10 cellular contexts compared by ENCODE assay signal in genomic region chr9:129945314-129945713, GRCh38.
DNase-seq lines count a peak whose midpoint lies in the region; ATAC-seq and TF ChIP-seq lines count a peak whose summit lies in the region.
"Had no signal": no experiment of that assay in that cellular context is flagged by ENCODE, and none has a peak within 500 bp of the region (broad histone marks: within the 10 kb centered on the region; RNA-seq: fewer than 3 reads in every experiment).

No MANE protein-coding gene starts in this region.

- peaks cover 9% of the 10 kb centered on the region for H3K9me3 Mint-ChIP-seq in activated naive CD8-positive, alpha-beta T cell treated with anti-CD3 and anti-CD28 coated beads, Interleukin-2, amount 10 ng/mL, durations not matched to agents 7 days and 5 days

- no peaks in the 10 kb centered on the region for H3K79me2 ChIP-seq in trophoblast cell (ENCODE audit: control insufficient read depth, insufficient read depth, low read length, poor library complexity)

- H3K4me1 ChIP-seq in mucosa of rectum (ENCODE audit: control insufficient read depth in 2 of 2, insufficient read depth in 2 of 2, low read length in 2 of 2), result peaks cover 3 to 4% of the 10 kb centered on the region in 2 donors
- peaks cover 8% of the 10 kb centered on the region for H3K4me1 ChIP-seq in vagina
- H3K4me1 ChIP-seq in trophoblast cell (ENCODE audit: control insufficient read depth in 1 of 2, insufficient read depth in 2 of 2, low read length in 2 of 2), result no peaks in the 10 kb centered on the region

- H3K36me3 Mint-ChIP-seq in activated naive CD8-positive, alpha-beta T cell treated with anti-CD3 and anti-CD28 coated beads, Interleukin-2, amount 10 ng/mL, durations not matched to agents 7 days and 5 days, result peaks cover 51% of the 10 kb centered on the region

- no peak for TF ChIP-seq CTCF in vagina (IDR thresholded peaks at IDR 0.05)

- POLR2A ChIA-PET in activated naive CD8-positive, alpha-beta T cell treated with anti-CD3 and anti-CD28 coated beads, Interleukin-2, amount 10 ng/mL, durations not matched to agents 7 days and 5 days (lab: Charles Lee), result interaction anchor here (1.0 to 3.0 kb wide), 11 partner anchors 11 to 100 kb away, joined by 3 to 19 read pairs (median 5); no protein-coding TSS in a partner anchor

- no peaks in the 10 kb centered on the region for H3K27me3 Mint-ChIP-seq in activated naive CD8-positive, alpha-beta T cell treated with anti-CD3 and anti-CD28 coated beads, Interleukin-2, amount 10 ng/mL, durations not matched to agents 7 days and 5 days

- H4K8ac ChIP-seq in trophoblast cell (ENCODE audit: low read depth, low read length), result no peak overlapping the region

- no peak overlapping the region for H3K18ac ChIP-seq in trophoblast cell (ENCODE audit: low read length)

- intact Hi-C loops in left cardiac atrium (cut with DNase I) (no loop called here), Right ventricle myocardium superior (cut with DNase I) (no loop called here), vagina (cut with DNase I) (no loop called here)

- H2BK120ac ChIP-seq in trophoblast cell (ENCODE audit: insufficient read depth, low read length, poor library complexity), result no peak overlapping the region

- DNase-seq in left cardiac atrium, result no peak
- no peak for DNase-seq in Right ventricle myocardium superior
- DNase-seq in activated naive CD8-positive, alpha-beta T cell treated with anti-CD3 and anti-CD28 coated beads, Interleukin-2, amount 10 ng/mL, durations not matched to agents 7 days and 5 days, result no peak
- no peak for DNase-seq in vagina (ENCODE audit: extremely low spot score in 2 of 2)
- no peak for DNase-seq in trophoblast cell
- DNase-seq: SJCRH30; stimulated activated CD4-positive, alpha-beta T cell treated with anti-CD3 and anti-CD28 coated beads, Interleukin-4, amount 100 ng/mL, for 1 hour had no signal

- H2AFZ ChIP-seq in trophoblast cell (ENCODE audit: insufficient read depth, low read length, poor library complexity), result no peak overlapping the region

- no CpG with 5 or more reads among the region's 3 CpGs for WGBS in trophoblast cell (ENCODE audit: extremely low coverage, insufficient coverage, insufficient read length)

- H4K91ac ChIP-seq in trophoblast cell (ENCODE audit: low read depth, low read length), result no peak overlapping the region

- H3K4ac ChIP-seq in trophoblast cell (ENCODE audit: low read depth, low read length), result no peak overlapping the region

- TF ChIP-seq POLR2A in vagina (IDR thresholded peaks at IDR 0.05), result no peak

- H3K27ac ChIP-seq in mucosa of rectum (ENCODE audit: low read depth in 2 of 2, low read length in 2 of 2) (peak overlapping the region; percentile 47 to 61), vagina (peak overlapping the region; percentile 53), trophoblast cell (ENCODE audit: low read depth, low read length) (no peak overlapping the region)
- H3K27ac ChIP-seq: SJCRH30 had no signal

- peak overlapping the region; percentile 55 for H3K4me3 Mint-ChIP-seq in activated naive CD8-positive, alpha-beta T cell treated with anti-CD3 and anti-CD28 coated beads, Interleukin-2, amount 10 ng/mL, durations not matched to agents 7 days and 5 days

- no peak overlapping the region for H3K4me3 ChIP-seq in mucosa of rectum (ENCODE audit: low read length in 2 of 2)
- H3K4me3 ChIP-seq in vagina, result no peak overlapping the region
- H3K4me3 ChIP-seq in trophoblast cell (ENCODE audit: low read depth, low read length), result no peak overlapping the region
- H3K4me3 ChIP-seq: SJCRH30 had no signal

- no peak overlapping the region for H4K12ac ChIP-seq in trophoblast cell (ENCODE audit: low read depth, low read length)

- H3K36me3 ChIP-seq in mucosa of rectum (ENCODE audit: control insufficient read depth in 2 of 2, insufficient read depth in 2 of 2, low read length in 2 of 2), result peaks cover 4 to 8% of the 10 kb centered on the region in 2 donors
- no peaks in the 10 kb centered on the region for H3K36me3 ChIP-seq in vagina
- H3K36me3 ChIP-seq in trophoblast cell (ENCODE audit: control insufficient read depth in 1 of 2, insufficient read depth in 2 of 2, low read length in 2 of 2), result peaks cover 2 to 5% of the 10 kb centered on the region in 2 experiments
- H3K36me3 ChIP-seq: SJCRH30 had no signal

- no peak overlapping the region for H2BK5ac ChIP-seq in trophoblast cell (ENCODE audit: low read depth, low read length, poor library complexity)

- peak overlapping the region; percentile 90 for H3K27ac Mint-ChIP-seq in activated naive CD8-positive, alpha-beta T cell treated with anti-CD3 and anti-CD28 coated beads, Interleukin-2, amount 10 ng/mL, durations not matched to agents 7 days and 5 days

- H3K9me3 ChIP-seq in mucosa of rectum (ENCODE audit: control insufficient read depth in 2 of 2, low read length in 2 of 2) (peaks cover 0 to 3% of the 10 kb centered on the region in 2 donors), vagina (peaks cover 5% of the 10 kb centered on the region), trophoblast cell (ENCODE audit: insufficient read depth, low read depth, low read length) (peaks cover 4% of the 10 kb centered on the region)

- no peak overlapping the region for H3K23ac ChIP-seq in trophoblast cell (ENCODE audit: low read length)

- no peak overlapping the region for H2AK5ac ChIP-seq in trophoblast cell (ENCODE audit: low read length)

- H3K9ac ChIP-seq in mucosa of rectum (ENCODE audit: low read depth in 1 of 2, low read length in 2 of 2) (no peak overlapping the region), trophoblast cell (ENCODE audit: low read length) (no peak overlapping the region)

- H3K79me1 ChIP-seq in trophoblast cell (ENCODE audit: low read length), result no peaks in the 10 kb centered on the region

- H2BK12ac ChIP-seq in trophoblast cell (ENCODE audit: low read length), result no peak overlapping the region

- H3K27me3 ChIP-seq in mucosa of rectum (ENCODE audit: control insufficient read depth in 2 of 2, insufficient read depth in 2 of 2, low read length in 2 of 2), result no peaks in the 10 kb centered on the region
- no peaks in the 10 kb centered on the region for H3K27me3 ChIP-seq in vagina
- H3K27me3 ChIP-seq in trophoblast cell (ENCODE audit: insufficient read depth, low read length), result no peaks in the 10 kb centered on the region
- H3K27me3 ChIP-seq: SJCRH30 had no signal

- peaks cover 32% of the 10 kb centered on the region for H3K4me1 Mint-ChIP-seq in activated naive CD8-positive, alpha-beta T cell treated with anti-CD3 and anti-CD28 coated beads, Interleukin-2, amount 10 ng/mL, durations not matched to agents 7 days and 5 days

- no peak overlapping the region for H3K4me2 ChIP-seq in trophoblast cell (ENCODE audit: low read length)

- peak; percentile 34 to 35 for ATAC-seq in left cardiac atrium
- no peak for ATAC-seq in Right ventricle myocardium superior (ENCODE audit: poor library complexity)
- ATAC-seq in activated naive CD8-positive, alpha-beta T cell treated with anti-CD3 and anti-CD28 coated beads, Interleukin-2, amount 10 ng/mL, durations not matched to agents 7 days and 5 days (ENCODE audit: low read depth), result no peak
- ATAC-seq in GM19452 (IDR thresholded peaks at IDR 0.05; ENCODE audit: unreplicated experiment), result no peak
- ATAC-seq in HG02970 (IDR thresholded peaks at IDR 0.05; ENCODE audit: low FRiP score, unreplicated experiment), result no peak

- H3K14ac ChIP-seq in trophoblast cell (ENCODE audit: low read length), result no peak overlapping the region

Comparison
In these comparisons a context has a peak if more than half of its experiments do, and no peak if none do; other contexts are left out.
1. ATAC-seq: peak in left cardiac atrium (2 of 2); none in Right ventricle myocardium superior (single experiment), activated naive CD8-positive, alpha-beta T cell treated with anti-CD3 and anti-CD28 coated beads, Interleukin-2, amount 10 ng/mL, durations not matched to agents 7 days and 5 days (single experiment), GM19452 (single experiment) and HG02970 (single experiment).